In the genomic region with DNA sequence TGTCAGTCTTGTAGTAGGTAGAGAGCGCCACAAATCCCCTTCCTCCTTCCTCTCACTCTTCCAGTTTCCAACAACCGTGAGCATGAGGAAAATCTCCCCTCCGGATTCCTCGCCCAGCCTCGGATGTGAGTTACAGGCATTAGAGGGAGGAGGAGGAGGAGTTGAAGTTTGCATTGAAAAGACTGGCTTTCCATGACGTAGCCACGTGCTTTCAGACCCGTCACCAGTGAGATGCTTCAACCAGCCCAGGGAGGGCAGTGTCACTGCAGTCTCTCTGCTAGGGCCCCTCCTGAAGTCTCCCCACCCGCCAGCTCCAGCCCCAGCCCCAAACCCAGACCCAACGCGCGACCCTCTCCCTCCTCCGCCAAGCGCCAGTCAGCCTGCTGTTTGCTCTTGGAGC, we compare ENCODE assay signal across 8 cellular contexts. TPM values are rescaled to one million over a fixed set of nuclear protein-coding genes. Genes with fewer than 3 reads are reported as not detected.
DNase-seq lines count a peak whose midpoint lies in the region; ATAC-seq, FAIRE-seq and TF ChIP-seq lines count a peak whose summit lies in the region.

No MANE protein-coding gene starts in this region.

- intact Hi-C loops in PC-9 (cut with micrococcal nuclease; ENCODE audit: unreplicated experiment) (no loop called here), kidney (cut with DNase I) (no loop called here)

- no peaks in the 10 kb centered on the region for H3K9me2 ChIP-seq in PC-9 (ENCODE audit: insufficient read depth)

- no peaks in the 10 kb centered on the region for H3K36me3 Mint-ChIP-seq in stimulated activated naive B cell treated with anti-CD40 and anti-IgM and Interleukin-4, amounts not matched to agents 10 μg/mL and 1 μg/mL and 100 μg/mL, for 72 hours

- no peaks in the 10 kb centered on the region for H3K9me3 ChIP-seq in PC-9 (ENCODE audit: insufficient read depth, low read depth)
- no peaks in the 10 kb centered on the region for H3K9me3 ChIP-seq in kidney (ENCODE audit: control insufficient read depth in 1 of 2, low read length in 2 of 2)

- H3K9ac ChIP-seq in kidney (ENCODE audit: low read length in 2 of 2), result peak overlapping the region in 1 of 2 donors; percentile 42

- H4K20me1 ChIP-seq in PC-9 (ENCODE audit: insufficient read depth), result no peaks in the 10 kb centered on the region

- no peak overlapping the region for H3K4me3 ChIP-seq in PC-9
- peak overlapping the region; percentile 37 to 69 for H3K4me3 ChIP-seq in kidney (ENCODE audit: low read length in 2 of 2)

- H3K4me1 ChIP-seq in PC-9 (replicated peaks; ENCODE audit: insufficient read depth) (no peaks in the 10 kb centered on the region), kidney (ENCODE audit: control insufficient read depth in 1 of 2, insufficient read depth in 1 of 2, low read depth in 1 of 2, low read length in 2 of 2) (peaks cover 0 to 2% of the 10 kb centered on the region in 2 donors)

- no peak for FAIRE-seq in kidney (lab: Jason Lieb, UNC)

- ATAC-seq in stimulated activated naive B cell treated with anti-CD40 and anti-IgM and Interleukin-4, amounts not matched to agents 10 μg/mL and 1 μg/mL and 100 μg/mL, for 72 hours (replicated peaks), result peak; percentile 71 to 72
- no peak for ATAC-seq in GM19324 (IDR thresholded peaks at IDR 0.05; ENCODE audit: low FRiP score, unreplicated experiment)

- H3K36me3 ChIP-seq in PC-9 (ENCODE audit: low read depth) (no peaks in the 10 kb centered on the region), kidney (ENCODE audit: control insufficient read depth in 1 of 2, insufficient read depth in 2 of 2, low read length in 2 of 2) (no peaks in the 10 kb centered on the region)

- no peak overlapping the region for H3K27ac ChIP-seq in PC-9
- H3K27ac ChIP-seq in caudate nucleus (ENCODE audit: low read depth, low read length), result peak overlapping the region; percentile 79
- no peak overlapping the region for H3K27ac ChIP-seq in kidney (ENCODE audit: low read depth in 2 of 2, low read length in 2 of 2)

- no TSS peak for BruUV-seq in PC-9 (replicated peaks; lab: Mats Ljungman, UMichigan)

- H3K27me3 ChIP-seq in PC-9 (ENCODE audit: insufficient read depth, low read depth), result peaks cover 72% of the 10 kb centered on the region

- TF ChIP-seq CTCF in PC-9 (conservative IDR thresholded peaks at IDR 0.05), result no peak
- TF ChIP-seq CTCF in kidney (IDR thresholded peaks at IDR 0.05; ENCODE audit: borderline replicate concordance, extremely low read depth, insufficient read depth), result no peak

- peak overlapping the region; percentile 3; the same call in 1 of the 2 replicates for H3K4me2 ChIP-seq in PC-9

- H3K9me3 Mint-ChIP-seq in stimulated activated naive B cell treated with anti-CD40 and anti-IgM and Interleukin-4, amounts not matched to agents 10 μg/mL and 1 μg/mL and 100 μg/mL, for 72 hours, result no peaks in the 10 kb centered on the region

- no peaks in the 10 kb centered on the region for H3K79me2 ChIP-seq in PC-9 (ENCODE audit: low read depth)

- H2AFZ ChIP-seq in PC-9, result no peak overlapping the region

- CTCF ChIA-PET in PC-9 (lab: Charles Lee), result no interaction called here

- H3K27ac Mint-ChIP-seq in stimulated activated naive B cell treated with anti-CD40 and anti-IgM and Interleukin-4, amounts not matched to agents 10 μg/mL and 1 μg/mL and 100 μg/mL, for 72 hours, result no peak overlapping the region

- peak; percentile 15 for DNase-seq in activated CD4-positive, alpha-beta T cell treated with anti-CD3 and anti-CD28 coated beads for 1 hour
- no peak for DNase-seq in activated CD4-positive, alpha-beta T cell treated with anti-CD3 and anti-CD28 coated beads, Interleukin-2, amount 50 U/mL, for 1 hour
- DNase-seq in PC-9 (no peak), caudate nucleus (lab: John Stamatoyannopoulos, UW) (peak in 53 of 61 donors; percentile 2 to 94 (median 44)), kidney (peak; percentile 64), NCI-H1048 (lab: John Stamatoyannopoulos, UW) (no peak)
- DNase-seq in stimulated activated naive B cell treated with anti-CD40 and anti-IgM and Interleukin-4, amounts not matched to agents 10 μg/mL and 1 μg/mL and 100 μg/mL, for 72 hours, result no peak

- H3K4me3 Mint-ChIP-seq in stimulated activated naive B cell treated with anti-CD40 and anti-IgM and Interleukin-4, amounts not matched to agents 10 μg/mL and 1 μg/mL and 100 μg/mL, for 72 hours, result peak overlapping the region; percentile 69 to 71

- peaks cover 43 to 58% of the 10 kb centered on the region in 2 donors for H3K27me3 Mint-ChIP-seq in stimulated activated naive B cell treated with anti-CD40 and anti-IgM and Interleukin-4, amounts not matched to agents 10 μg/mL and 1 μg/mL and 100 μg/mL, for 72 hours

- POLR2A ChIA-PET in PC-9 (lab: Charles Lee; ENCODE audit: unreplicated experiment), result no interaction called here

- H3F3A ChIP-seq in PC-9 (ENCODE audit: insufficient read depth, low read depth), result no peaks in the 10 kb centered on the region

- peaks cover 16 to 27% of the 10 kb centered on the region in 2 donors for H3K4me1 Mint-ChIP-seq in stimulated activated naive B cell treated with anti-CD40 and anti-IgM and Interleukin-4, amounts not matched to agents 10 μg/mL and 1 μg/mL and 100 μg/mL, for 72 hours

RNA-seq across cellular contexts. Expression of a gene that starts 0.4 kb away (rescaled TPM):
- total RNA-seq in PC-9 (2021), result not detected in 2 replicates
- total RNA-seq in kidney, result 3.3 TPM
- 0.47 TPM for polyA plus RNA-seq in kidney (ENCODE audit: insufficient read depth, low read depth, low replicate concordance)

Comparison
In these comparisons a context has a peak if more than half of its experiments do, and no peak if none do; other contexts are left out.
1. DNase-seq: peak in activated CD4-positive, alpha-beta T cell treated with anti-CD3 and anti-CD28 coated beads for 1 hour (single experiment), caudate nucleus (53 of 61) and kidney (single experiment); none in activated CD4-positive, alpha-beta T cell treated with anti-CD3 and anti-CD28 coated beads, Interleukin-2, amount 50 U/mL, for 1 hour (single experiment), PC-9 (0 of 2), stimulated activated naive B cell treated with anti-CD40 and anti-IgM and Interleukin-4, amounts not matched to agents 10 μg/mL and 1 μg/mL and 100 μg/mL, for 72 hours (single experiment) and NCI-H1048 (single experiment).